Comparison of ENCODE assay signal across 1 cellular context in the genomic region with DNA sequence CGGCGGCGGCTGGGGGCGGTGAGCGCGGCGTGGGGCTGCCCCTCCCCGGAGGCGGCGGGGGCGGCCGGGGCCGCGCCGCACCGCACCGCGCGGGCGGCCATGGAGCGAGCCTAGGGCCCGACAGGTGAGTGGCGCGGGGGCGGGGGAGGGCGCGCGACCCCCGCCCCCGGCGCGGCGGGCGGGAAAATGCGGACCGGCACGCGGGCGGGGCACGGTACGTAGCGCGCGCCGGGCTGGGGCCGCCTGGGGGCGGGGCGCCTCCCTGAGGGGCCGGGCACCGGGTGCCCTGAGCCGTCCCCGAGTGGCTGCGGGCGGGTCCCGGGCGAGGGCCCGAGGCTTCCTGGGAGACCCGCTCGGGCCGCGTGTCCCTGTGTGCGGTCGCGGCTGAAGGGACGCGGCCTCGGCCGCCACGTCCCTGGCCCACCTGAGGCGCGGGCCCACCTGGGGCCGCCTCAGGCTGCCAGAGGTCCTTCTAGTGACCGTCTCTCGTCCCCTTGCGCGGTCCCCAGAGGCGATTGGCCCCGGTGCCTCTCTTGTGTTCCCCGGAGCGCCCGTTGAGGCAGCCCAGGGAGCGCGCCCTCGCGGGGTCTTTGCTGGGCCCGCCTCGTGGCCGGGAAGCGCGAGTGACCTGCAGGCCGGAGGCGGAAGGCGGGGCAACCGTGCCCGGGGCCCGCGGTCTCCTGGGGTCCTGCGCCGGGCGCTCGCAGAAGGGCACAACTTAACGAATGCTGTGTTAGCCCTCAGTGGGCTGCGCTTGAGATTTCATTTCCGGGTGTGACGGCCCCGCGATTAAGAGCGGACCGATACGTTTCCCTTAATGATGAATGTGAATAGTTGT.
TF ChIP-seq lines count a peak whose summit lies in the region.

No MANE protein-coding gene starts in this region.

TF ChIP-seq in HEK293, 187 proteins besides CTCF, POLR2A, EP300 and RAD21 (continued from another document and continues in another):
- TF ChIP-seq, protein P1, sequence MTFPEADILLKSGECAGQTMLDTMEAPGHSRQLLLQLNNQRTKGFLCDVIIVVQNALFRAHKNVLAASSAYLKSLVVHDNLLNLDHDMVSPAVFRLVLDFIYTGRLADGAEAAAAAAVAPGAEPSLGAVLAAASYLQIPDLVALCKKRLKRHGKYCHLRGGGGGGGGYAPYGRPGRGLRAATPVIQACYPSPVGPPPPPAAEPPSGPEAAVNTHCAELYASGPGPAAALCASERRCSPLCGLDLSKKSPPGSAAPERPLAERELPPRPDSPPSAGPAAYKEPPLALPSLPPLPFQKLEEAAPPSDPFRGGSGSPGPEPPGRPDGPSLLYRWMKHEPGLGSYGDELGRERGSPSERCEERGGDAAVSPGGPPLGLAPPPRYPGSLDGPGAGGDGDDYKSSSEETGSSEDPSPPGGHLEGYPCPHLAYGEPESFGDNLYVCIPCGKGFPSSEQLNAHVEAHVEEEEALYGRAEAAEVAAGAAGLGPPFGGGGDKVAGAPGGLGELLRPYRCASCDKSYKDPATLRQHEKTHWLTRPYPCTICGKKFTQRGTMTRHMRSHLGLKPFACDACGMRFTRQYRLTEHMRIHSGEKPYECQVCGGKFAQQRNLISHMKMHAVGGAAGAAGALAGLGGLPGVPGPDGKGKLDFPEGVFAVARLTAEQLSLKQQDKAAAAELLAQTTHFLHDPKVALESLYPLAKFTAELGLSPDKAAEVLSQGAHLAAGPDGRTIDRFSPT (tag by site-specific recombination; IDR thresholded peaks at IDR 0.05): peak; percentile 61
- TF ChIP-seq ZNF114 (tag by site-specific recombination; IDR thresholded peaks at IDR 0.05) (no peak), ZNF571 (tag by site-specific recombination; IDR thresholded peaks at IDR 0.05) (no peak), SP7 (tag by site-specific recombination; IDR thresholded peaks at IDR 0.05) (0 out of 2 replicates have a peak, but pooled peaks have one; percentile 30), ZEB2 (tag by site-specific recombination; IDR thresholded peaks at IDR 0.05) (peak; percentile 72), ZNF140 (tag by site-specific recombination; IDR thresholded peaks at IDR 0.05) (no peak), ZNF621 (tag by site-specific recombination; IDR thresholded peaks at IDR 0.05) (no peak), ZBTB20 (tag by site-specific recombination; IDR thresholded peaks at IDR 0.05) (peak; percentile 83), ZNF777 (tag by site-specific recombination; IDR thresholded peaks at IDR 0.05; ENCODE audit: borderline replicate concordance) (no peak), ZNF169 (tag by site-specific recombination; IDR thresholded peaks at IDR 0.05) (no peak), ZFP41 (tag by site-specific recombination; IDR thresholded peaks at IDR 0.05; ENCODE audit: borderline replicate concordance) (no peak), WT1 (tag by site-specific recombination; IDR thresholded peaks at IDR 0.05) (no peak), ZNF626 (tag by site-specific recombination; IDR thresholded peaks at IDR 0.05) (0 out of 2 replicates have a peak, but pooled peaks have one; percentile 22), ZNF335 (tag by site-specific recombination; conservative IDR thresholded peaks at IDR 0.05) (peak; percentile 88), ZNF155 (tag by site-specific recombination; IDR thresholded peaks at IDR 0.05) (no peak), MZF1 (tag by site-specific recombination; IDR thresholded peaks at IDR 0.05; ENCODE audit: borderline replicate concordance) (no peak), ZNF146 (tag by site-specific recombination; IDR thresholded peaks at IDR 0.05) (no peak), ZNF658 (tag by site-specific recombination; IDR thresholded peaks at IDR 0.05) (no peak), SCRT1 (tag by site-specific recombination; IDR thresholded peaks at IDR 0.05; ENCODE audit: borderline replicate concordance) (no peak), ZNF37A (tag by site-specific recombination; IDR thresholded peaks at IDR 0.05) (no peak), ZNF792 (tag by site-specific recombination; IDR thresholded peaks at IDR 0.05) (no peak), ZNF391 (tag by site-specific recombination; IDR thresholded peaks at IDR 0.05; ENCODE audit: borderline replicate concordance, low read depth) (no peak), ZNF132 (tag by site-specific recombination; IDR thresholded peaks at IDR 0.05; ENCODE audit: borderline replicate concordance) (no peak), ZNF184 (tag by site-specific recombination; IDR thresholded peaks at IDR 0.05) (no peak), ZNF544 (tag by site-specific recombination; IDR thresholded peaks at IDR 0.05) (no peak), TCF7L2 (IDR thresholded peaks at IDR 0.05; ENCODE audit: borderline replicate concordance, low read depth, low read length) (no peak), ZNF624 (tag by site-specific recombination; IDR thresholded peaks at IDR 0.05) (no peak), ZBTB8A (tag by site-specific recombination; IDR thresholded peaks at IDR 0.05) (peak; percentile 99), ZNF521 (tag by site-specific recombination; IDR thresholded peaks at IDR 0.05) (no peak), KLF9 (tag by site-specific recombination; IDR thresholded peaks at IDR 0.05; ENCODE audit: low read depth) (peak; percentile 45), ZNF350 (tag by site-specific recombination; IDR thresholded peaks at IDR 0.05) (no peak), ZNF48 (tag by site-specific recombination; IDR thresholded peaks at IDR 0.05) (no peak), EGR2 (tag by site-specific recombination; IDR thresholded peaks at IDR 0.05; ENCODE audit: low read depth) (0 out of 2 replicates have a peak, but pooled peaks have one; percentile 13), ZSCAN16 (tag by site-specific recombination; IDR thresholded peaks at IDR 0.05) (no peak), REPIN1 (tag by site-specific recombination; IDR thresholded peaks at IDR 0.05; ENCODE audit: low read depth) (no peak), KLF8 (tag by site-specific recombination; IDR thresholded peaks at IDR 0.05) (peak; percentile 41; the same call in 1 of the 2 replicates), ZNF24 (tag by site-specific recombination; IDR thresholded peaks at IDR 0.05) (no peak), ZNF121 (tag by site-specific recombination; IDR thresholded peaks at IDR 0.05) (peak; percentile 51; the same call in 1 of the 2 replicates), YY1 (tag by site-specific recombination; IDR thresholded peaks at IDR 0.05) (peak; percentile 34; the same call in 1 of the 2 replicates)
- TF ChIP-seq, protein P2, sequence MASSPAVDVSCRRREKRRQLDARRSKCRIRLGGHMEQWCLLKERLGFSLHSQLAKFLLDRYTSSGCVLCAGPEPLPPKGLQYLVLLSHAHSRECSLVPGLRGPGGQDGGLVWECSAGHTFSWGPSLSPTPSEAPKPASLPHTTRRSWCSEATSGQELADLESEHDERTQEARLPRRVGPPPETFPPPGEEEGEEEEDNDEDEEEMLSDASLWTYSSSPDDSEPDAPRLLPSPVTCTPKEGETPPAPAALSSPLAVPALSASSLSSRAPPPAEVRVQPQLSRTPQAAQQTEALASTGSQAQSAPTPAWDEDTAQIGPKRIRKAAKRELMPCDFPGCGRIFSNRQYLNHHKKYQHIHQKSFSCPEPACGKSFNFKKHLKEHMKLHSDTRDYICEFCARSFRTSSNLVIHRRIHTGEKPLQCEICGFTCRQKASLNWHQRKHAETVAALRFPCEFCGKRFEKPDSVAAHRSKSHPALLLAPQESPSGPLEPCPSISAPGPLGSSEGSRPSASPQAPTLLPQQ (tag by site-specific recombination; IDR thresholded peaks at IDR 0.05): peak; percentile 93
- TF ChIP-seq, protein P3, sequence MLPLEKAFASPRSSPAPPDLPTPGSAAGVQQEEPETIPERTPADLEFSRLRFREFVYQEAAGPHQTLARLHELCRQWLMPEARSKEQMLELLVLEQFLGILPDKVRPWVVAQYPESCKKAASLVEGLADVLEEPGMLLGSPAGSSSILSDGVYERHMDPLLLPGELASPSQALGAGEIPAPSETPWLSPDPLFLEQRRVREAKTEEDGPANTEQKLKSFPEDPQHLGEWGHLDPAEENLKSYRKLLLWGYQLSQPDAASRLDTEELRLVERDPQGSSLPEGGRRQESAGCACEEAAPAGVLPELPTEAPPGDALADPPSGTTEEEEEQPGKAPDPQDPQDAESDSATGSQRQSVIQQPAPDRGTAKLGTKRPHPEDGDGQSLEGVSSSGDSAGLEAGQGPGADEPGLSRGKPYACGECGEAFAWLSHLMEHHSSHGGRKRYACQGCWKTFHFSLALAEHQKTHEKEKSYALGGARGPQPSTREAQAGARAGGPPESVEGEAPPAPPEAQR (tag by site-specific recombination; IDR thresholded peaks at IDR 0.05): no peak
- TF ChIP-seq, protein P4, sequence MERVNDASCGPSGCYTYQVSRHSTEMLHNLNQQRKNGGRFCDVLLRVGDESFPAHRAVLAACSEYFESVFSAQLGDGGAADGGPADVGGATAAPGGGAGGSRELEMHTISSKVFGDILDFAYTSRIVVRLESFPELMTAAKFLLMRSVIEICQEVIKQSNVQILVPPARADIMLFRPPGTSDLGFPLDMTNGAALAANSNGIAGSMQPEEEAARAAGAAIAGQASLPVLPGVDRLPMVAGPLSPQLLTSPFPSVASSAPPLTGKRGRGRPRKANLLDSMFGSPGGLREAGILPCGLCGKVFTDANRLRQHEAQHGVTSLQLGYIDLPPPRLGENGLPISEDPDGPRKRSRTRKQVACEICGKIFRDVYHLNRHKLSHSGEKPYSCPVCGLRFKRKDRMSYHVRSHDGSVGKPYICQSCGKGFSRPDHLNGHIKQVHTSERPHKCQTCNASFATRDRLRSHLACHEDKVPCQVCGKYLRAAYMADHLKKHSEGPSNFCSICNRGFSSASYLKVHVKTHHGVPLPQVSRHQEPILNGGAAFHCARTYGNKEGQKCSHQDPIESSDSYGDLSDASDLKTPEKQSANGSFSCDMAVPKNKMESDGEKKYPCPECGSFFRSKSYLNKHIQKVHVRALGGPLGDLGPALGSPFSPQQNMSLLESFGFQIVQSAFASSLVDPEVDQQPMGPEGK (tag by site-specific recombination; IDR thresholded peaks at IDR 0.05): peak; percentile 61
- TF ChIP-seq, protein P5, sequence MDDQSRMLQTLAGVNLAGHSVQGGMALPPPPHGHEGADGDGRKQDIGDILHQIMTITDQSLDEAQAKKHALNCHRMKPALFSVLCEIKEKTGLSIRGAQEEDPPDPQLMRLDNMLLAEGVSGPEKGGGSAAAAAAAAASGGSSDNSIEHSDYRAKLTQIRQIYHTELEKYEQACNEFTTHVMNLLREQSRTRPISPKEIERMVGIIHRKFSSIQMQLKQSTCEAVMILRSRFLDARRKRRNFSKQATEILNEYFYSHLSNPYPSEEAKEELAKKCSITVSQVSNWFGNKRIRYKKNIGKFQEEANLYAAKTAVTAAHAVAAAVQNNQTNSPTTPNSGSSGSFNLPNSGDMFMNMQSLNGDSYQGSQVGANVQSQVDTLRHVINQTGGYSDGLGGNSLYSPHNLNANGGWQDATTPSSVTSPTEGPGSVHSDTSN (CRISPR knock-in tag; IDR thresholded peaks at IDR 0.05): no peak
- TF ChIP-seq, protein P6, sequence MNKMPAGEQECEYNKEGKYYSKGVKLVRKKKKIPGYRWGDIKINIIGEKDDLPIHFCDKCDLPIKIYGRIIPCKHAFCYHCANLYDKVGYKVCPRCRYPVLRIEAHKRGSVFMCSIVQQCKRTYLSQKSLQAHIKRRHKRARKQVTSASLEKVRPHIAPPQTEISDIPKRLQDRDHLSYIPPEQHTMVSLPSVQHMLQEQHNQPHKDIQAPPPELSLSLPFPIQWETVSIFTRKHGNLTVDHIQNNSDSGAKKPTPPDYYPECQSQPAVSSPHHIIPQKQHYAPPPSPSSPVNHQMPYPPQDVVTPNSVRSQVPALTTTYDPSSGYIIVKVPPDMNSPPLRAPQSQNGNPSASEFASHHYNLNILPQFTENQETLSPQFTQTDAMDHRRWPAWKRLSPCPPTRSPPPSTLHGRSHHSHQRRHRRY (tag by site-specific recombination; IDR thresholded peaks at IDR 0.05): no peak
- TF ChIP-seq, protein P7, sequence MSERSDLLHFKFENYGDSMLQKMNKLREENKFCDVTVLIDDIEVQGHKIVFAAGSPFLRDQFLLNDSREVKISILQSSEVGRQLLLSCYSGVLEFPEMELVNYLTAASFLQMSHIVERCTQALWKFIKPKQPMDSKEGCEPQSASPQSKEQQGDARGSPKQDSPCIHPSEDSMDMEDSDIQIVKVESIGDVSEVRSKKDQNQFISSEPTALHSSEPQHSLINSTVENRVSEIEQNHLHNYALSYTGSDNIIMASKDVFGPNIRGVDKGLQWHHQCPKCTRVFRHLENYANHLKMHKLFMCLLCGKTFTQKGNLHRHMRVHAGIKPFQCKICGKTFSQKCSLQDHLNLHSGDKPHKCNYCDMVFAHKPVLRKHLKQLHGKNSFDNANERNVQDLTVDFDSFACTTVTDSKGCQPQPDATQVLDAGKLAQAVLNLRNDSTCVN (tag by site-specific recombination; optimal IDR thresholded peaks at IDR 0.05): peak; percentile 98
- TF ChIP-seq, protein P8, sequence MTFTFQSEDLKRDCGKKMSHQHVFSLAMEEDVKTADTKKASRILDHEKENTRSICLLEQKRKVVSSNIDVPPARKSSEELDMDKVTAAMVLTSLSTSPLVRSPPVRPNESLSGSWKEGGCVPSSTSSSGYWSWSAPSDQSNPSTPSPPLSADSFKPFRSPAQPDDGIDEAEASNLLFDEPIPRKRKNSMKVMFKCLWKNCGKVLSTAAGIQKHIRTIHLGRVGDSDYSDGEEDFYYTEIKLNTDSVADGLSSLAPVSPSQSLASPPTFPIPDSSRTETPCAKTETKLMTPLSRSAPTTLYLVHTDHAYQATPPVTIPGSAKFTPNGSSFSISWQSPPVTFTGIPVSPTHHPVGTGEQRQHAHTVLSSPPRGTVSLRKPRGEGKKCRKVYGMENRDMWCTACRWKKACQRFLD (tag by site-specific recombination; IDR thresholded peaks at IDR 0.05): no peak
- TF ChIP-seq, protein P9, sequence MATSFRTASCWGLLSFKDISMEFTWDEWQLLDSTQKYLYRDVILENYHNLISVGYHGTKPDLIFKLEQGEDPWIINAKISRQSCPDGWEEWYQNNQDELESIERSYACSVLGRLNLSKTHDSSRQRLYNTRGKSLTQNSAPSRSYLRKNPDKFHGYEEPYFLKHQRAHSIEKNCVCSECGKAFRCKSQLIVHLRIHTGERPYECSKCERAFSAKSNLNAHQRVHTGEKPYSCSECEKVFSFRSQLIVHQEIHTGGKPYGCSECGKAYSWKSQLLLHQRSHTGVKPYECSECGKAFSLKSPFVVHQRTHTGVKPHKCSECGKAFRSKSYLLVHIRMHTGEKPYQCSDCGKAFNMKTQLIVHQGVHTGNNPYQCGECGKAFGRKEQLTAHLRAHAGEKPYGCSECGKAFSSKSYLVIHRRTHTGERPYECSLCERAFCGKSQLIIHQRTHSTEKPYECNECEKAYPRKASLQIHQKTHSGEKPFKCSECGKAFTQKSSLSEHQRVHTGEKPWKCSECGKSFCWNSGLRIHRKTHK (tag by site-specific recombination; IDR thresholded peaks at IDR 0.05): no peak
- TF ChIP-seq, protein P10, sequence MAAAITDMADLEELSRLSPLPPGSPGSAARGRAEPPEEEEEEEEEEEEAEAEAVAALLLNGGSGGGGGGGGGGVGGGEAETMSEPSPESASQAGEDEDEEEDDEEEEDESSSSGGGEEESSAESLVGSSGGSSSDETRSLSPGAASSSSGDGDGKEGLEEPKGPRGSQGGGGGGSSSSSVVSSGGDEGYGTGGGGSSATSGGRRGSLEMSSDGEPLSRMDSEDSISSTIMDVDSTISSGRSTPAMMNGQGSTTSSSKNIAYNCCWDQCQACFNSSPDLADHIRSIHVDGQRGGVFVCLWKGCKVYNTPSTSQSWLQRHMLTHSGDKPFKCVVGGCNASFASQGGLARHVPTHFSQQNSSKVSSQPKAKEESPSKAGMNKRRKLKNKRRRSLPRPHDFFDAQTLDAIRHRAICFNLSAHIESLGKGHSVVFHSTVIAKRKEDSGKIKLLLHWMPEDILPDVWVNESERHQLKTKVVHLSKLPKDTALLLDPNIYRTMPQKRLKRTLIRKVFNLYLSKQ (tag by site-specific recombination; IDR thresholded peaks at IDR 0.05; ENCODE audit: borderline replicate concordance): no peak
